In the genomic region with DNA sequence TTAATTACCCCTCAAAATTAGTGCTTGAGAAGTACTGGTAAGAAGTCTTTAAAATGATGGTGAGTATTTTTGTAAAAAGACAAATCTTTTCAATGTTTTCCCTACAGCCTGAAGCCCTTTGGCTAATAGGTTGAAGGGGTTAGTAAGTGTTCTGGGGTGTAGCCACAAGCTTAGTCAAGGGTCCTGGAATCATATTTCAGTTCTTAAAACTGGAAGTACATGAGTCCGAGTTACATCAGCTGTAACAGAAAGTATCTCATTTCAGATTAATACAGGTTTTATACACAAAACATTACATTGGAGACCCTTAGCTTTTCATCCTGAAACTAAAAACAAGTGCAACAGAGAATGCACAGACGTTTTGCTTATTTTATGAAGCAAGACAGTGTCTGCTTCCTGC, we compare ENCODE assay signal across 19 cellular contexts. TPM values are rescaled to one million over a fixed set of nuclear protein-coding genes. Genes with fewer than 3 reads are reported as not detected.
"Had no signal": no experiment of that assay in that cellular context is flagged by ENCODE, and none has a peak within 500 bp of the region (broad histone marks: within the 10 kb centered on the region; RNA-seq: fewer than 3 reads in every experiment).

No MANE protein-coding gene starts in this region.

- H3K27ac Mint-ChIP-seq: activated naive CD4-positive, alpha-beta T cell treated with anti-CD3 and anti-CD28 coated beads, Interleukin-2, amount 50 U/mL, for 24 hours; activated T-helper 2 cell treated with anti-CD3 and anti-CD28 coated beads, Interferon-gamma antibody, Interleukin-2, Interleukin-4, amounts not matched to agents 10 μg/mL and 5 μg/mL and 100 μg/mL, durations not matched to agents 14 hours and 24 hours and 36 hours; memory B cell had no signal

- H3K27ac ChIP-seq: coronary artery, hepatocyte, stomach, thoracic aorta had no signal

- DNase-seq: activated CD4-positive, alpha-beta T cell treated with anti-CD3 and anti-CD28 coated beads for 1 hour; activated CD4-positive, alpha-beta T cell treated with anti-CD3 and anti-CD28 coated beads, Interleukin-2, amount 50 U/mL, for 48 hours; effector memory CD4-positive, alpha-beta T cell; kidney; left ventricle myocardium superior; right cardiac atrium; small intestine; stomach; T-helper 1 cell had no signal

- H3K4me3 Mint-ChIP-seq: activated naive CD4-positive, alpha-beta T cell treated with anti-CD3 and anti-CD28 coated beads, Interleukin-2, amount 50 U/mL, for 24 hours; memory B cell had no signal

- H3K27me3 Mint-ChIP-seq: activated naive CD4-positive, alpha-beta T cell treated with anti-CD3 and anti-CD28 coated beads, Interleukin-2, amount 50 U/mL, for 24 hours; memory B cell had no signal

- H3K4me3 ChIP-seq: coronary artery, hepatocyte, prostate gland, stomach, thoracic aorta had no signal

- ATAC-seq: left ventricle myocardium superior, right cardiac atrium, SK-N-SH treated with all-trans-retinoic acid at 6 μM for 48 hours had no signal

- H3K36me3 ChIP-seq: prostate gland had no signal

- H3K9me3 Mint-ChIP-seq: activated naive CD4-positive, alpha-beta T cell treated with anti-CD3 and anti-CD28 coated beads, Interleukin-2, amount 50 U/mL, for 24 hours; activated T-helper 2 cell treated with anti-CD3 and anti-CD28 coated beads, Interferon-gamma antibody, Interleukin-2, Interleukin-4, amounts not matched to agents 10 μg/mL and 5 μg/mL and 100 μg/mL, durations not matched to agents 14 hours and 24 hours and 36 hours; memory B cell had no signal

- H3K9me3 ChIP-seq: prostate gland, stomach, thoracic aorta had no signal

- H3K27me3 ChIP-seq: hepatocyte, stomach had no signal

RNA-seq across cellular contexts. Expression of a gene that starts 52.7 kb away (rescaled TPM):
- total RNA-seq: kidney, stomach, thoracic aorta, ureter had no signal
- polyA plus RNA-seq: neural cell had no signal
